8 cellular contexts compared by ENCODE assay signal in genomic region chr13:73059460-73060250, GRCh38. TPM values are rescaled to one million over a fixed set of nuclear protein-coding genes. Genes with fewer than 3 reads are reported as not detected.
DNase-seq lines count a peak whose midpoint lies in the region; ATAC-seq and TF ChIP-seq lines count a peak whose summit lies in the region.

No MANE protein-coding gene starts in this region.

- peaks cover 14 to 30% (median 18%) of the 10 kb centered on the region in 4 donors for H3K4me1 Mint-ChIP-seq in CD4-positive, alpha-beta memory T cell

- no peak overlapping the region for H3K27ac ChIP-seq in CD4-positive, alpha-beta memory T cell (ENCODE audit: low read depth, low read length)
- no peak overlapping the region for H3K27ac ChIP-seq in iPS-18a (ENCODE audit: low read length)

- H3K27me3 Mint-ChIP-seq in CD4-positive, alpha-beta memory T cell = peaks cover 8 to 11% of the 10 kb centered on the region in 2 donors

- TF ChIP-seq CTCF in astrocyte of the cerebellum (IDR thresholded peaks at IDR 0.05; ENCODE audit: low read depth, low read length, missing control alignments) = no peak

- peaks cover 3 to 5% of the 10 kb centered on the region in 2 donors for H3K36me3 Mint-ChIP-seq in CD4-positive, alpha-beta memory T cell

- peak in 4 of 5 donors; percentile 55 to 63 (median 57) for DNase-seq in CD4-positive, alpha-beta memory T cell
- peak; percentile 17 for DNase-seq in SK-MEL-5 (ENCODE audit: low read depth, low spot score)
- no peak for DNase-seq in astrocyte of the cerebellum (ENCODE audit: low read depth)
- DNase-seq in stimulated activated CD4-positive, alpha-beta T cell treated with anti-CD3 and anti-CD28 coated beads, Interleukin-15, amount 100 ng/mL, for 1 hour (ENCODE audit: low read depth in 1 of 2, low spot score in 1 of 2) = peak; percentile 12 to 34
- no peak for DNase-seq in mucosa of gallbladder (ENCODE audit: low spot score)

- POLR2A ChIA-PET in CD4-positive, alpha-beta memory T cell (lab: Charles Lee; ENCODE audit: partially characterized antibody) = interaction anchor here (0.8 to 2.7 kb wide), 8 partner anchors 13 to 672 kb away, joined by 3 to 13 read pairs (median 4); partner anchors contain the start of genes DIS3 and PIBF1

- CTCF ChIA-PET in CD4-positive, alpha-beta memory T cell (lab: Charles Lee; ENCODE audit: partially characterized antibody) = interaction anchor here (0.6 to 3.2 kb wide), 9 partner anchors 13 to 1010 kb away, joined by 3 to 14 read pairs (median 3); no protein-coding TSS in a partner anchor

- peaks cover 11% of the 10 kb centered on the region for H3K27me3 ChIP-seq in CD4-positive, alpha-beta memory T cell (ENCODE audit: insufficient read depth, low read length)
- peaks cover 77% of the 10 kb centered on the region for H3K27me3 ChIP-seq in iPS-18a (ENCODE audit: control insufficient read depth, insufficient read depth, low read length)

- H3K4me3 ChIP-seq in CD4-positive, alpha-beta memory T cell (ENCODE audit: low read length in 2 of 2) = peak overlapping the region in 1 of 2 donors; percentile 60
- H3K4me3 ChIP-seq in astrocyte of the cerebellum (ENCODE audit: low read depth, low read length) (peak overlapping the region; percentile 67), iPS-18a (ENCODE audit: low read length) (peak overlapping the region; percentile 68)

- in situ Hi-C loops in SK-MEL-5 (cut with HindIII; ENCODE audit: low pct_unique_long_range_greater_than_20kb, low sequenced_read_pairs) (no loop called here), astrocyte of the cerebellum (cut with HindIII; ENCODE audit: low sequenced_read_pairs) (no loop called here)

- intact Hi-C loops in CD4-positive, alpha-beta memory T cell (cut with micrococcal nuclease) = loop anchor here (5.0 kb wide), 1 partner anchor 643 kb away; no protein-coding TSS in a partner anchor

- no peaks in the 10 kb centered on the region for H3K36me3 ChIP-seq in CD4-positive, alpha-beta memory T cell (ENCODE audit: insufficient read depth, low read length)
- no peaks in the 10 kb centered on the region for H3K36me3 ChIP-seq in iPS-18a (ENCODE audit: control insufficient read depth, low read depth, low read length)

- H3K9ac ChIP-seq in iPS-18a (ENCODE audit: low read length) = no peak overlapping the region

- H3K27ac Mint-ChIP-seq in CD4-positive, alpha-beta memory T cell = peak overlapping the region in 4 of 7 donors; percentile 29 to 80 (median 70)

- ATAC-seq in GM19351 (IDR thresholded peaks at IDR 0.05; ENCODE audit: unreplicated experiment) (peak; percentile 34), HG03354 (IDR thresholded peaks at IDR 0.05; ENCODE audit: poor library complexity, severe bottlenecking, unreplicated experiment) (peak; percentile 46)

- peak overlapping the region; percentile 78 to 88 (median 86) for H3K4me3 Mint-ChIP-seq in CD4-positive, alpha-beta memory T cell

- no peaks in the 10 kb centered on the region for H3K9me3 ChIP-seq in CD4-positive, alpha-beta memory T cell (ENCODE audit: control insufficient read depth in 1 of 2, low read length in 2 of 2)
- no peaks in the 10 kb centered on the region for H3K9me3 ChIP-seq in iPS-18a (ENCODE audit: control insufficient read depth, low read depth, low read length)

- H3K4me1 ChIP-seq in CD4-positive, alpha-beta memory T cell (ENCODE audit: insufficient read depth, low read length) = peaks cover 19% of the 10 kb centered on the region
- peaks cover 40% of the 10 kb centered on the region for H3K4me1 ChIP-seq in iPS-18a (ENCODE audit: control insufficient read depth, low read depth, low read length)

- no peaks in the 10 kb centered on the region for H3K9me3 Mint-ChIP-seq in CD4-positive, alpha-beta memory T cell

RNA-seq across cellular contexts. Expression of gene KLF5, which starts 0.8 kb away (rescaled TPM):
- 1 to 10 TPM; 5.0 to 5.4 TPM for total RNA-seq in CD4-positive, alpha-beta memory T cell
- polyA plus RNA-seq in CD4-positive, alpha-beta memory T cell = 1 to 10 TPM in 1 of 2 donors, under 1 TPM in 1; 0.83 to 3.3 TPM
- 2.6 and 3.7 TPM in 2 replicates for total RNA-seq in SK-MEL-5 (2014; rRNA removed; shearing (Covaris generic))
- polyA plus RNA-seq in SK-MEL-5 (2015; cell fraction: cytosol; rRNA removed) = 3.6 and 5.2 TPM in 2 replicates
- 4.0 and 5.1 TPM in 2 replicates for polyA plus RNA-seq in SK-MEL-5 (2015; cell fraction: nucleus; rRNA removed)
- total RNA-seq in mucosa of gallbladder = 164 TPM

Comparison
In these comparisons a context has a peak if more than half of its experiments do, and no peak if none do; other contexts are left out.
1. DNase-seq: peak in CD4-positive, alpha-beta memory T cell (4 of 5), SK-MEL-5 (single experiment) and stimulated activated CD4-positive, alpha-beta T cell treated with anti-CD3 and anti-CD28 coated beads, Interleukin-15, amount 100 ng/mL, for 1 hour (2 of 2); none in astrocyte of the cerebellum (single experiment) and mucosa of gallbladder (single experiment).
2. RNA of gene KLF5, which starts 0.8 kb away (total RNA-seq): 164 TPM in mucosa of gallbladder (single experiment); 5.0 to 5.4 TPM in CD4-positive, alpha-beta memory T cell and 2.6 to 3.7 TPM in SK-MEL-5; every median in the first group is over 10 times any median in the second.